ENCODE assay signal across 1 cellular context in genomic region chrX:24985120-24985519, GRCh38.
TF ChIP-seq lines count a peak whose summit lies in the region.

No MANE protein-coding gene starts in this region.

TF ChIP-seq in K562, 482 proteins besides CTCF, POLR2A, EP300 and RAD21:
- peak; percentile 88 for TF ChIP-seq ZBTB40 (IDR thresholded peaks at IDR 0.05)
- TF ChIP-seq ZBTB40 (CRISPR knock-in tag; IDR thresholded peaks at IDR 0.05), result peak; percentile 73
- no peak for TF ChIP-seq ZKSCAN8 (CRISPR knock-in tag; IDR thresholded peaks at IDR 0.05)
